9 cellular contexts compared by ENCODE assay signal in genomic region chr3:156448300-156448699, GRCh38.
A peak's percentile ranks its signal among the peaks of the same experiment; 100 is the strongest.
DNase-seq lines count a peak whose midpoint lies in the region; ATAC-seq and TF ChIP-seq lines count a peak whose summit lies in the region.
"Had no signal": no experiment of that assay in that cellular context is flagged by ENCODE, and none has a peak within 500 bp of the region (broad histone marks: within the 10 kb centered on the region; RNA-seq: fewer than 3 reads in every experiment).

No MANE protein-coding gene starts in this region.

- H3K4me1 ChIP-seq in Loucy (ENCODE audit: insufficient read depth, low read length, poor library complexity, severe bottlenecking) (peaks cover 7% of the 10 kb centered on the region), mesenchymal stem cell (ENCODE audit: control insufficient read depth, insufficient read depth, low read depth, low read length) (no peaks in the 10 kb centered on the region)

- DNase-seq in NCI-H146 (lab: John Stamatoyannopoulos, UW) (peak; percentile 16), NCI-H146 treated with DMSO at 0.1 percent for 48 hours (lab: John Stamatoyannopoulos, UW; ENCODE audit: unreplicated experiment) (no peak), mesenchymal stem cell (peak; percentile 59)
- DNase-seq in activated naive CD4-positive, alpha-beta T cell treated with Interleukin-2 at 50 U/mL for 16 hours = peak; percentile 35

- no peaks in the 10 kb centered on the region for H3F3A ChIP-seq in Loucy (ENCODE audit: low read depth)

- H4K20me1 ChIP-seq in Loucy (ENCODE audit: insufficient read depth, low read length, poor library complexity, severe bottlenecking) = no peaks in the 10 kb centered on the region
- H4K20me1 ChIP-seq: BLaER1 had no signal

- H3K36me3 ChIP-seq in Loucy (ENCODE audit: insufficient read depth, low read length) = no peaks in the 10 kb centered on the region
- H3K36me3 ChIP-seq in mesenchymal stem cell (ENCODE audit: control insufficient read depth in 1 of 2, insufficient read depth in 2 of 2, low read depth in 1 of 2, low read length in 2 of 2) = no peaks in the 10 kb centered on the region
- H3K36me3 ChIP-seq: BLaER1 had no signal

- no peaks in the 10 kb centered on the region for H3K9me3 ChIP-seq in Loucy (ENCODE audit: insufficient read depth, low read depth, low read length)
- no peaks in the 10 kb centered on the region for H3K9me3 ChIP-seq in mesenchymal stem cell (ENCODE audit: control insufficient read depth, low read length)
- H3K9me3 ChIP-seq: BLaER1 had no signal

- H2AK5ac ChIP-seq in mesenchymal stem cell (ENCODE audit: low read length, severe bottlenecking) = no peak overlapping the region

- no peak overlapping the region for H3K4ac ChIP-seq in mesenchymal stem cell (ENCODE audit: low read depth in 1 of 2, low read length in 2 of 2)

- H2BK15ac ChIP-seq in mesenchymal stem cell (ENCODE audit: low read depth, poor library complexity, severe bottlenecking) = no peak overlapping the region

- H3K4me2 ChIP-seq in Loucy (ENCODE audit: low read depth, low read length, poor library complexity, severe bottlenecking) (no peak overlapping the region), mesenchymal stem cell (ENCODE audit: low read length, poor library complexity, severe bottlenecking) (no peak overlapping the region)
- H3K4me2 ChIP-seq: BLaER1 had no signal

- no peak overlapping the region for H2AFZ ChIP-seq in Loucy (ENCODE audit: low read length)
- no peak overlapping the region for H2AFZ ChIP-seq in mesenchymal stem cell (ENCODE audit: low read depth, low read length)

- ATAC-seq in GM21825 (IDR thresholded peaks at IDR 0.05; ENCODE audit: unreplicated experiment) = peak; percentile 57
- ATAC-seq in HG02970 (IDR thresholded peaks at IDR 0.05; ENCODE audit: low FRiP score, unreplicated experiment) = no peak
- ATAC-seq in GM18858 (IDR thresholded peaks at IDR 0.05; ENCODE audit: unreplicated experiment) = no peak

- no peak overlapping the region for H4K91ac ChIP-seq in mesenchymal stem cell (ENCODE audit: low read length)

- H3K9me2 ChIP-seq in Loucy (replicated peaks; ENCODE audit: low read depth, low read length) = no peaks in the 10 kb centered on the region

- H3K9ac ChIP-seq in Loucy (ENCODE audit: low read depth, low read length, poor library complexity, severe bottlenecking) = no peak overlapping the region
- H3K9ac ChIP-seq in mesenchymal stem cell (ENCODE audit: low read length) = no peak overlapping the region
- H3K9ac ChIP-seq: BLaER1 had no signal

- no peaks in the 10 kb centered on the region for H3K79me2 ChIP-seq in Loucy (ENCODE audit: insufficient read depth, low read length)

- no peak overlapping the region for H3K18ac ChIP-seq in mesenchymal stem cell (ENCODE audit: low read depth in 1 of 2, low read length in 2 of 2)

- WGBS in mesenchymal stem cell = 44% methylated on average over 1 of the region's 1 CpG

- no peak overlapping the region for H2BK120ac ChIP-seq in mesenchymal stem cell (ENCODE audit: low read depth, low read length)

- H3K14ac ChIP-seq in mesenchymal stem cell (ENCODE audit: low read length in 2 of 2) = no peak overlapping the region

- H3K27me3 ChIP-seq in Loucy (ENCODE audit: insufficient read depth, low read length, poor library complexity, severe bottlenecking) = no peaks in the 10 kb centered on the region
- H3K27me3 ChIP-seq in mesenchymal stem cell (ENCODE audit: control insufficient read depth in 1 of 2, insufficient read depth in 1 of 2, low read length in 2 of 2) = no peaks in the 10 kb centered on the region
- H3K27me3 ChIP-seq: BLaER1 had no signal

- no peak overlapping the region for H2BK5ac ChIP-seq in mesenchymal stem cell (ENCODE audit: low read depth, low read length, poor library complexity, severe bottlenecking)

- H3K79me1 ChIP-seq in mesenchymal stem cell (replicated peaks; ENCODE audit: low read length, poor library complexity, severe bottlenecking) = no peaks in the 10 kb centered on the region

- H4K8ac ChIP-seq in mesenchymal stem cell (ENCODE audit: low read length) = no peak overlapping the region

- H3K4me3 ChIP-seq in Loucy (ENCODE audit: low read length, poor library complexity, severe bottlenecking) (no peak overlapping the region), mesenchymal stem cell (ENCODE audit: insufficient read depth in 1 of 2, low read depth in 1 of 2, low read length in 2 of 2) (no peak overlapping the region)
- H3K4me3 ChIP-seq: BLaER1 had no signal

- peak; percentile 62 for TF ChIP-seq CTCF in Loucy (conservative IDR thresholded peaks at IDR 0.05; ENCODE audit: low read length)

- H2BK12ac ChIP-seq in mesenchymal stem cell (ENCODE audit: low read length in 2 of 2) = no peak overlapping the region

- no peak overlapping the region for H3K27ac ChIP-seq in mesenchymal stem cell (ENCODE audit: low read length, poor library complexity, severe bottlenecking)
- H3K27ac ChIP-seq: BLaER1 had no signal

- no peak overlapping the region for H3K23ac ChIP-seq in mesenchymal stem cell (ENCODE audit: low read length in 2 of 2)
